ENCODE assay signal across 9 cellular contexts in genomic region chr2:168457177-168457905, GRCh38. TPM values are rescaled to one million over a fixed set of nuclear protein-coding genes. Genes with fewer than 3 reads are reported as not detected.
DNase-seq lines count a peak whose midpoint lies in the region; ATAC-seq and TF ChIP-seq lines count a peak whose summit lies in the region.
"Had no signal": no experiment of that assay in that cellular context is flagged by ENCODE, and none has a peak within 500 bp of the region (broad histone marks: within the 10 kb centered on the region; RNA-seq: fewer than 3 reads in every experiment).

No MANE protein-coding gene starts in this region.

- H3K36me3 ChIP-seq in IMR-90 (ENCODE audit: control insufficient read depth, insufficient read depth, low read length) (no peaks in the 10 kb centered on the region), brain microvascular endothelial cell (replicated peaks) (no peaks in the 10 kb centered on the region), mesodermal cell (ENCODE audit: control insufficient read depth, insufficient read depth, low read length) (no peaks in the 10 kb centered on the region)

- TF ChIP-seq CTCF in IMR-90 (conservative IDR thresholded peaks at IDR 0.05; ENCODE audit: low read depth, low read length) (no peak), brain microvascular endothelial cell (IDR thresholded peaks at IDR 0.05; ENCODE audit: low read depth, low read length, missing control alignments) (no peak)

- no peak overlapping the region for H3K4me3 Mint-ChIP-seq in activated CD4-positive, alpha-beta T cell treated with anti-CD3 and anti-CD28 coated beads for 36 hours
- H3K4me3 Mint-ChIP-seq: dendritic cell treated with granulocyte-macrophage colony-stimulating factor and Interleukin-4, amounts not matched to agents 40 ng/mL and 50 ng/mL, for 4 days had no signal

- peaks cover 3% of the 10 kb centered on the region; the same call in 1 of the 2 replicates for H3K9me3 ChIP-seq in IMR-90 (ENCODE audit: control insufficient read depth, insufficient read depth, low read length)
- H3K9me3 ChIP-seq in mesodermal cell (ENCODE audit: control insufficient read depth, low read length): peaks cover 4% of the 10 kb centered on the region

- peak overlapping the region; percentile 95 for H2AFZ ChIP-seq in IMR-90 (replicated peaks; ENCODE audit: low read length, poor library complexity)

- H4K20me1 ChIP-seq in IMR-90 (ENCODE audit: insufficient read depth, low read length): no peaks in the 10 kb centered on the region

- no peak overlapping the region for H2BK20ac ChIP-seq in IMR-90 (ENCODE audit: low read depth, low read length)

- in situ Hi-C loops in IMR-90 (cut with MboI; ENCODE audit: low sequenced_read_pairs): no loop called here
- in situ Hi-C loops in brain microvascular endothelial cell (cut with HindIII; ENCODE audit: low pct_ligation_motif_present, low sequenced_read_pairs): no loop called here

- no peak for ATAC-seq in activated CD4-positive, alpha-beta T cell treated with anti-CD3 and anti-CD28 coated beads for 36 hours
- ATAC-seq in IMR-90 (ENCODE audit: low read depth): no peak
- ATAC-seq in GM21515 (IDR thresholded peaks at IDR 0.05; ENCODE audit: unreplicated experiment): no peak

- intact Hi-C loops in activated CD4-positive, alpha-beta T cell treated with anti-CD3 and anti-CD28 coated beads for 36 hours (cut with DNase I, micrococcal nuclease): loop anchor here (2.0 to 10.0 kb wide), 3 partner anchors 33 to 213 kb away; partner anchors contain the start of gene STK39 (in 2 of the 2)
- intact Hi-C loops in IMR-90 (cut with micrococcal nuclease): loop anchor here (5.0 to 10.0 kb wide), 5 partner anchors 110 to 297 kb away; partner anchors contain the start of gene STK39

- peak; percentile 35 for DNase-seq in activated CD4-positive, alpha-beta T cell treated with anti-CD3 and anti-CD28 coated beads for 36 hours
- no peak for DNase-seq in activated CD4-positive, alpha-beta T cell treated with anti-CD3 and anti-CD28 coated beads, Interleukin-2, amount 50 U/mL, for 1 hour
- DNase-seq in IMR-90: no peak
- DNase-seq in brain microvascular endothelial cell: no peak
- DNase-seq in NCI-H2081 (lab: John Stamatoyannopoulos, UW): no peak
- DNase-seq in effector CD4-positive, alpha-beta T cell: no peak

- H3K56ac ChIP-seq in IMR-90 (ENCODE audit: extremely low read depth, insufficient read depth, low read length): no peak overlapping the region

- POLR2A ChIA-PET in activated CD4-positive, alpha-beta T cell treated with anti-CD3 and anti-CD28 coated beads for 36 hours (lab: Charles Lee): interaction anchor here (0.6 kb wide), 1 partner anchor 33 kb away, joined by 3 read pairs; no protein-coding TSS in a partner anchor
- POLR2A ChIA-PET in IMR-90 (lab: Charles Lee; ENCODE audit: unreplicated experiment): no interaction called here

- H3K27ac ChIP-seq in IMR-90 (ENCODE audit: insufficient read depth, low read length): no peak overlapping the region
- H3K27ac ChIP-seq in brain microvascular endothelial cell: no peak overlapping the region
- no peak overlapping the region for H3K27ac ChIP-seq in mesodermal cell (ENCODE audit: low read depth, low read length, severe bottlenecking)

- no peak for TF ChIP-seq RAD21 in IMR-90 (IDR thresholded peaks at IDR 0.05; ENCODE audit: low read length)

- H3K23ac ChIP-seq in IMR-90 (ENCODE audit: low read depth, low read length): no peak overlapping the region

- no peak overlapping the region for H3K18ac ChIP-seq in IMR-90 (ENCODE audit: low read depth, low read length)

- H4K8ac ChIP-seq in IMR-90 (ENCODE audit: low read depth in 2 of 2, low read length in 2 of 2): no peak overlapping the region

- BruUV-seq in IMR-90 (replicated peaks; lab: Mats Ljungman, UMichigan): no TSS peak

- H2BK5ac ChIP-seq in IMR-90 (ENCODE audit: low read depth, low read length, poor library complexity, severe bottlenecking): no peak overlapping the region

- H2BK15ac ChIP-seq in IMR-90 (ENCODE audit: low read depth, low read length): no peak overlapping the region

- dilution Hi-C loops in IMR-90 (cut with HindIII; ENCODE audit: low sequenced_read_pairs, unreplicated experiment): no loop called here

- no peak overlapping the region for H3K4ac ChIP-seq in IMR-90 (ENCODE audit: low read depth, low read length)

- peak overlapping the region; percentile 87 for H3K27ac Mint-ChIP-seq in activated CD4-positive, alpha-beta T cell treated with anti-CD3 and anti-CD28 coated beads for 36 hours
- H3K27ac Mint-ChIP-seq: dendritic cell treated with granulocyte-macrophage colony-stimulating factor and Interleukin-4, amounts not matched to agents 40 ng/mL and 50 ng/mL, for 4 days had no signal

- H3K4me1 ChIP-seq in IMR-90 (ENCODE audit: control insufficient read depth, insufficient read depth, low read length) (no peaks in the 10 kb centered on the region), mesodermal cell (ENCODE audit: control insufficient read depth, insufficient read depth, low read length, poor library complexity, severe bottlenecking) (no peaks in the 10 kb centered on the region)

- no peak overlapping the region for H4K91ac ChIP-seq in IMR-90 (ENCODE audit: insufficient read depth, low read depth, low read length)

- H3K27me3 ChIP-seq in IMR-90 (ENCODE audit: control insufficient read depth, insufficient read depth, low read length) (no peaks in the 10 kb centered on the region), brain microvascular endothelial cell (replicated peaks) (no peaks in the 10 kb centered on the region)

- H3K4me3 ChIP-seq in IMR-90 (ENCODE audit: insufficient read depth, low read depth, low read length) (peak overlapping the region; percentile 83), brain microvascular endothelial cell (ENCODE audit: low read depth, low read length) (peak overlapping the region; percentile 96), mesodermal cell (ENCODE audit: extremely low read depth, insufficient read depth, low read length, poor library complexity, severe bottlenecking) (peak overlapping the region; percentile 77)

- no peaks in the 10 kb centered on the region for H3K79me1 ChIP-seq in IMR-90 (ENCODE audit: low read depth in 1 of 2, low read length in 2 of 2)

- no peak overlapping the region for H2AK5ac ChIP-seq in IMR-90 (ENCODE audit: low read depth, low read length)

- WGBS in IMR-90 (ENCODE audit: extremely low coverage in 2 of 2, insufficient read length in 1 of 2), 2 experiments: 40% methylated on average over 3 of the region's 19 CpGs; no CpG with 5 or more reads in 1 of the 2 experiments
- WGBS in mesodermal cell (ENCODE audit: insufficient coverage in 2 of 2), 2 experiments: 15 to 16% methylated on average over 10 to 14 of the region's 19 CpGs

- TF ChIP-seq POLR2A in IMR-90 (IDR thresholded peaks at IDR 0.05; ENCODE audit: low read depth, low read length): no peak

- peak overlapping the region; percentile 47; the same call in 1 of the 2 replicates for H3K9ac ChIP-seq in IMR-90 (ENCODE audit: low read depth, low read length)

- CTCF ChIA-PET in activated CD4-positive, alpha-beta T cell treated with anti-CD3 and anti-CD28 coated beads for 36 hours (lab: Charles Lee): no interaction called here
- CTCF ChIA-PET in IMR-90 (lab: Yijun Ruan, JAX): no interaction called here

- H2BK120ac ChIP-seq in IMR-90 (ENCODE audit: low read depth, low read length): no peak overlapping the region

- H3K14ac ChIP-seq in IMR-90 (replicated peaks; ENCODE audit: low read depth, low read length): no peak overlapping the region

- H2AK9ac ChIP-seq in IMR-90 (replicated peaks; ENCODE audit: low read depth, low read length, poor library complexity): no peak overlapping the region

- peak overlapping the region; percentile 89 for H3K4me2 ChIP-seq in IMR-90 (ENCODE audit: low read depth, low read length)

- H3K36me3 Mint-ChIP-seq in activated CD4-positive, alpha-beta T cell treated with anti-CD3 and anti-CD28 coated beads for 36 hours (ENCODE audit: low read depth): no peaks in the 10 kb centered on the region

- H3K9me1 ChIP-seq in IMR-90 (ENCODE audit: insufficient read depth, low read length): no peaks in the 10 kb centered on the region

- no peaks in the 10 kb centered on the region for H3K9me3 Mint-ChIP-seq in activated CD4-positive, alpha-beta T cell treated with anti-CD3 and anti-CD28 coated beads for 36 hours (ENCODE audit: low read depth)
- H3K9me3 Mint-ChIP-seq: dendritic cell treated with granulocyte-macrophage colony-stimulating factor and Interleukin-4, amounts not matched to agents 40 ng/mL and 50 ng/mL, for 4 days had no signal

- peaks cover 44% of the 10 kb centered on the region for H3K4me1 Mint-ChIP-seq in activated CD4-positive, alpha-beta T cell treated with anti-CD3 and anti-CD28 coated beads for 36 hours

- H3K27me3 Mint-ChIP-seq in activated CD4-positive, alpha-beta T cell treated with anti-CD3 and anti-CD28 coated beads for 36 hours: peaks cover 2% of the 10 kb centered on the region
- H3K27me3 Mint-ChIP-seq: dendritic cell treated with granulocyte-macrophage colony-stimulating factor and Interleukin-4, amounts not matched to agents 40 ng/mL and 50 ng/mL, for 4 days had no signal

- H4K5ac ChIP-seq in IMR-90 (ENCODE audit: low read depth, low read length): no peak overlapping the region

TF ChIP-seq in IMR-90, 13 proteins besides CTCF, POLR2A, EP300 and RAD21 (continues in another document):
- TF ChIP-seq SMC3 (IDR thresholded peaks at IDR 0.05; ENCODE audit: low read depth, low read length) (no peak), FOS (IDR thresholded peaks at IDR 0.05; ENCODE audit: low read depth, low read length) (no peak), BHLHE40 (IDR thresholded peaks at IDR 0.05; ENCODE audit: low read depth, low read length) (no peak), MAZ (IDR thresholded peaks at IDR 0.05; ENCODE audit: borderline replicate concordance, low read depth, low read length) (no peak), CEBPB (IDR thresholded peaks at IDR 0.05; ENCODE audit: low read depth, low read length) (no peak), MXI1 (IDR thresholded peaks at IDR 0.05; ENCODE audit: borderline replicate concordance, low read depth, low read length) (no peak), RCOR1 (IDR thresholded peaks at IDR 0.05; ENCODE audit: insufficient replicate concordance, low read length) (no peak), CHD1 (IDR thresholded peaks at IDR 0.05; ENCODE audit: low read depth, low read length) (no peak), NFE2L2 (IDR thresholded peaks at IDR 0.05; ENCODE audit: low read depth, low read length) (no peak)

RNA-seq across cellular contexts. Expression of gene CERS6, which starts 1.3 kb away (rescaled TPM):
- 10 to 100 TPM; 12.9 to 13.1 TPM for total RNA-seq in activated CD4-positive, alpha-beta T cell treated with anti-CD3 and anti-CD28 coated beads for 36 hours
- 5.7 and 9.4 TPM in 2 replicates for total RNA-seq in IMR-90 (2012; rRNA removed)
- 1.6 and 2.1 TPM in 2 replicates for polyA plus RNA-seq in IMR-90 (2012; rRNA removed)
- 0.55 and 0.58 TPM in 2 replicates for polyA plus RNA-seq in IMR-90 (2012; cell fraction: cytosol; rRNA removed)
- 0.24 and 1.5 TPM in 2 replicates for polyA plus RNA-seq in IMR-90 (2012; cell fraction: nucleus; rRNA removed; ENCODE audit: low replicate concordance)
- polyA plus RNA-seq in mesodermal cell (2013, experiment 1 of 2): 23.7 TPM
- polyA plus RNA-seq in mesodermal cell (2013, experiment 2 of 2): 24.6 TPM
